ENCODE assay signal across 24 cellular contexts in genomic region chr19:1757468-1758230, GRCh38. TPM values are rescaled to one million over a fixed set of nuclear protein-coding genes. Genes with fewer than 3 reads are reported as not detected.
A peak's percentile ranks its signal among the peaks of the same experiment; 100 is the strongest.
DNase-seq lines count a peak whose midpoint lies in the region; ATAC-seq, FAIRE-seq and TF ChIP-seq lines count a peak whose summit lies in the region.
"Had no signal": no experiment of that assay in that cellular context is flagged by ENCODE, and none has a peak within 500 bp of the region (broad histone marks: within the 10 kb centered on the region; RNA-seq: fewer than 3 reads in every experiment).

No MANE protein-coding gene starts in this region.

- CTCF ChIA-PET in GM12878 (lab: Yijun Ruan, JAX), result no interaction called here

- no peak for ATAC-seq in GM12878
- ATAC-seq in naive B cell (ENCODE audit: low read depth in 2 of 2), result no peak
- ATAC-seq: activated naive CD8-positive, alpha-beta T cell treated with anti-CD3 and anti-CD28 coated beads, Interleukin-2, amount 50 U/mL, for 24 hours; Right ventricle myocardium inferior had no signal

- H3K9ac ChIP-seq in BLaER1, result no peak overlapping the region
- H3K9ac ChIP-seq in GM12878 (ENCODE audit: control insufficient read depth, insufficient read depth, low read length), result no peak overlapping the region

- RAD21 ChIA-PET in GM12878 (lab: Charles Lee; ENCODE audit: unreplicated experiment), result no interaction called here

- no peaks in the 10 kb centered on the region for H3K79me2 ChIP-seq in GM12878 (ENCODE audit: control insufficient read depth, insufficient read depth, low read length)

- H3K27me3 Mint-ChIP-seq in naive B cell, result peaks cover 17 to 70% (median 64%) of the 10 kb centered on the region in 3 donors

- H3K4me2 ChIP-seq in BLaER1 (peak overlapping the region; percentile 90), GM12878 (ENCODE audit: control insufficient read depth, insufficient read depth) (no peak overlapping the region)

- H3K27me3 ChIP-seq in BLaER1 (peaks cover 100% of the 10 kb centered on the region), H7 (ENCODE audit: control insufficient read depth, insufficient read depth, low read length) (peaks cover 97% of the 10 kb centered on the region), GM12878 (replicated peaks in 1 of 2; ENCODE audit: control insufficient read depth in 2 of 2, insufficient read depth in 2 of 2, low read length in 1 of 2) (peaks cover 12 to 23% of the 10 kb centered on the region in 2 experiments), WERI-Rb-1 (ENCODE audit: insufficient read depth, low read depth, severe bottlenecking) (peaks cover 86% of the 10 kb centered on the region)

- H3K36me3 Mint-ChIP-seq in naive B cell, result peaks cover 0 to 8% of the 10 kb centered on the region in 2 donors

- no peaks in the 10 kb centered on the region for H3K9me3 ChIP-seq in BLaER1
- H3K9me3 ChIP-seq in GM12878 (replicated peaks; ENCODE audit: control insufficient read depth, insufficient read depth, low read length), result no peaks in the 10 kb centered on the region; the same call in 2 of the 3 replicates
- H3K9me3 ChIP-seq in WERI-Rb-1 (ENCODE audit: severe bottlenecking), result no peaks in the 10 kb centered on the region

- WGBS in GM12878 (ENCODE audit: insufficient coverage, insufficient replicate concordance, low lambda C conversion rate, missing lambda C conversion rate), result 11% methylated on average over 60 of the region's 86 CpGs

- SMC1A ChIA-PET in GM12878 (lab: Charles Lee; ENCODE audit: uncharacterized antibody, unreplicated experiment), result no interaction called here

- no peak for TF ChIP-seq EP300 in GM12878 (IDR thresholded peaks at IDR 0.05; ENCODE audit: borderline replicate concordance in 1 of 2, control insufficient read depth in 1 of 2, low read depth in 2 of 2, low read length in 2 of 2)

- POLR2A ChIA-PET in GM12878 (lab: Charles Lee), result no interaction called here

- H3K4me1 ChIP-seq in BLaER1 (peaks cover 40% of the 10 kb centered on the region), GM12878 (ENCODE audit: control insufficient read depth, insufficient read depth, low read length) (no peaks in the 10 kb centered on the region)

- no peak for FAIRE-seq in GM12878 (lab: Jason Lieb, UNC)
- FAIRE-seq: GM12891, TTC549 had no signal

- in situ Hi-C loops in GM12878 (cut with MboI) (no loop called here), GM13976 (cut with MboI; ENCODE audit: low sequenced_read_pairs, unreplicated experiment) (no loop called here)

- H3K27ac Mint-ChIP-seq in naive B cell, result peak overlapping the region in 4 of 6 donors; percentile 54 to 96 (median 76)
- H3K27ac Mint-ChIP-seq: activated T-helper 2 cell treated with anti-CD3 and anti-CD28 coated beads, Interferon-gamma antibody, Interleukin-2, Interleukin-4, amounts not matched to agents 10 μg/mL and 5 μg/mL and 100 μg/mL, durations not matched to agents 14 hours and 24 hours and 36 hours had no signal

- TF ChIP-seq POLR2A in GM12878 (IDR thresholded peaks at IDR 0.05; ENCODE audit: low read depth, low read length), result no peak

- H3K27ac ChIP-seq in BLaER1, result no peak overlapping the region
- H3K27ac ChIP-seq in GM12878 (ENCODE audit: control insufficient read depth, insufficient read depth), result no peak overlapping the region
- H3K27ac ChIP-seq in WERI-Rb-1, result no peak overlapping the region

- BruUV-seq in GM12878 (replicated peaks; lab: Mats Ljungman, UMichigan), result no TSS peak

- H3K36me3 ChIP-seq in BLaER1 (no peaks in the 10 kb centered on the region), H7 (replicated peaks; ENCODE audit: control insufficient read depth, insufficient read depth, low read length) (no peaks in the 10 kb centered on the region), GM12878 (ENCODE audit: control insufficient read depth in 2 of 2, insufficient read depth in 2 of 2, low read length in 1 of 2) (no peaks in the 10 kb centered on the region), WERI-Rb-1 (no peaks in the 10 kb centered on the region)

- peak overlapping the region in 4 of 8 donors; percentile 12 to 73 (median 64) for H3K4me3 Mint-ChIP-seq in naive B cell
- H3K4me3 Mint-ChIP-seq: activated naive CD8-positive, alpha-beta T cell treated with anti-CD3 and anti-CD28 coated beads, Interleukin-2, amount 50 U/mL, for 24 hours had no signal

- intact Hi-C loops in GM12878 (cut with micrococcal nuclease; ENCODE audit: unreplicated experiment), result no loop called here

- H3K4me3 ChIP-seq in BLaER1 (peak overlapping the region; percentile 63), H7 (ENCODE audit: insufficient read depth, low read depth, low read length) (no peak overlapping the region), GM12878 (no peak overlapping the region), WERI-Rb-1 (ENCODE audit: low read depth, low read length) (no peak overlapping the region)

- H2AFZ ChIP-seq in GM12878 (ENCODE audit: control insufficient read depth, low read depth, low read length), result no peak overlapping the region

- H3K4me1 Mint-ChIP-seq in naive B cell, result peaks cover 16 to 25% (median 23%) of the 10 kb centered on the region in 3 donors

- TF ChIP-seq CTCF in GM12878 (IDR thresholded peaks at IDR 0.05 in 2 of 3, conservative IDR thresholded peaks at IDR 0.05 in 1 of 3; ENCODE audit: control insufficient read depth in 2 of 3, extremely low read depth in 1 of 3, insufficient read depth in 1 of 3, low read depth in 3 of 3, low read length in 3 of 3), result no peak
- no peak for TF ChIP-seq CTCF in WERI-Rb-1 (IDR thresholded peaks at IDR 0.05; ENCODE audit: low read depth, low read length)
- TF ChIP-seq CTCF in GM13976 (IDR thresholded peaks at IDR 0.05; ENCODE audit: borderline replicate concordance, control extremely low read depth, extremely low read depth, insufficient read depth, missing control alignments), result no peak

- DNase-seq in H7 (peak; percentile 82), GM12878 (ENCODE audit: low read depth, low spot score) (no peak), naive B cell (no peak), NOMO-1 treated with dmso at 0.1 percent for 144 hours (lab: John Stamatoyannopoulos, UW; ENCODE audit: unreplicated experiment) (no peak), WERI-Rb-1 (no peak), GM13976 (ENCODE audit: low spot score) (no peak)
- DNase-seq: activated naive CD8-positive, alpha-beta T cell treated with anti-CD3 and anti-CD28 coated beads, Interleukin-2, amount 50 U/mL, for 24 hours; effector CD4-positive, alpha-beta T cell; foreskin melanocyte; hippocampal formation; islet precursor cell; NCI-H1436 treated with DMSO at 0.1 percent for 48 hours; NCI-H526 had no signal

- H3K9me3 Mint-ChIP-seq in naive B cell, result peaks cover 0 to 2% (median 0%) of the 10 kb centered on the region in 7 donors
- H3K9me3 Mint-ChIP-seq: activated naive CD8-positive, alpha-beta T cell treated with anti-CD3 and anti-CD28 coated beads, Interleukin-2, amount 50 U/mL, for 24 hours; activated T-helper 2 cell treated with anti-CD3 and anti-CD28 coated beads, Interferon-gamma antibody, Interleukin-2, Interleukin-4, amounts not matched to agents 10 μg/mL and 5 μg/mL and 100 μg/mL, durations not matched to agents 14 hours and 24 hours and 36 hours had no signal

- H4K20me1 ChIP-seq in BLaER1 (peaks cover 96% of the 10 kb centered on the region), GM12878 (ENCODE audit: control insufficient read depth, insufficient read depth) (no peaks in the 10 kb centered on the region)

- TF ChIP-seq RAD21 in GM12878 (IDR thresholded peaks at IDR 0.05; ENCODE audit: insufficient read depth, low read depth, low read length), result no peak

TF ChIP-seq in GM12878, 131 proteins besides CTCF, POLR2A, EP300 and RAD21:
- TF ChIP-seq RCOR1 (conservative IDR thresholded peaks at IDR 0.05; ENCODE audit: low read depth, low read length) (no peak), HDAC6 (IDR thresholded peaks at IDR 0.05; ENCODE audit: unreplicated experiment) (peak; percentile 84)

RNA-seq across cellular contexts. Expression of gene ONECUT3, which starts 4.3 kb away (rescaled TPM):
- total RNA-seq in H7 (2014; rRNA removed; shearing (Covaris generic)), result not detected in 2 replicates
- total RNA-seq in GM12878 (2013; cell fraction: nucleolus; rRNA removed), result not detected in 2 replicates
- not detected in 2 replicates for total RNA-seq in GM12878 (2014; rRNA removed)
- total RNA-seq in GM12878 (2014; rRNA removed; fragmentation: Illumina TruSeq; extraction: Trizol), result not detected in 2 replicates
- not detected in 2 replicates for total RNA-seq in GM12878 (2021)
- not detected for polyA plus RNA-seq in GM12878 (2011; ENCODE audit: low read depth)
- polyA plus RNA-seq in GM12878 (2011; rRNA removed), result not detected in 2 replicates
- polyA plus RNA-seq in GM12878 (2011; cell fraction: cytosol; rRNA removed), result not detected in 2 replicates
- not detected in 2 replicates for polyA plus RNA-seq in GM12878 (2011; cell fraction: nucleus; rRNA removed)
- polyA plus RNA-seq in GM12878 (2012), result not detected in 2 replicates
- not detected in 2 replicates for polyA plus RNA-seq in GM12878 (2014; fragmentation: Illumina TruSeq; extraction: Trizol)
- not detected for polyA plus RNA-seq in GM12878 (2014; fragmentation: Nextera tagmentation; extraction: Ambion mirVana)
- not detected in 2 replicates for polyA plus RNA-seq in GM12878 (2014; rRNA removed)
- not detected for polyA plus RNA-seq in GM12878 (2016; fragmentation: Nextera tagmentation; extraction: Ambion mirVana)
- not detected in 2 replicates for polyA minus RNA-seq in GM12878 (2011; rRNA and poly(A)+ RNA removed)
- polyA minus RNA-seq in GM12878 (2011; cell fraction: cytosol; rRNA and poly(A)+ RNA removed), result not detected in 2 replicates
- not detected in 2 replicates for polyA minus RNA-seq in GM12878 (2011; cell fraction: nucleus; rRNA and poly(A)+ RNA removed)
- polyA plus RNA-seq in naive B cell (ENCODE audit: low read depth in 6 of 6), result not detected
- total RNA-seq: activated T-helper 2 cell treated with anti-CD3 and anti-CD28 coated beads, Interferon-gamma antibody, Interleukin-2, Interleukin-4, amounts not matched to agents 10 μg/mL and 5 μg/mL and 100 μg/mL, durations not matched to agents 14 hours and 24 hours and 36 hours; chondrocyte; liver; mononuclear cell; pulmonary artery endothelial cell; Right ventricle myocardium inferior; skeletal muscle tissue; temporal lobe had no signal
- polyA plus RNA-seq: liver had no signal

RNA-seq across cellular contexts. Expression of gene ATP8B3, which starts 54.4 kb away (rescaled TPM):
- total RNA-seq in H7 (2014; rRNA removed; shearing (Covaris generic)), result 5.8 and 7.4 TPM in 2 replicates
- 3.1 and 4.2 TPM in 2 replicates for total RNA-seq in GM12878 (2013; cell fraction: nucleolus; rRNA removed)
- total RNA-seq in GM12878 (2014; rRNA removed) (0.38 and 0.51 TPM in 2 replicates), GM12878 (2014; rRNA removed; fragmentation: Illumina TruSeq; extraction: Trizol) (0.36 and 0.74 TPM in 2 replicates), GM12878 (2021) (1.0 and 1.7 TPM in 2 replicates)
- polyA plus RNA-seq in GM12878 (2011; ENCODE audit: low read depth), result 1.3 TPM
- polyA plus RNA-seq in GM12878 (2011; rRNA removed) (0.86 and 1.6 TPM in 2 replicates), GM12878 (2014; fragmentation: Illumina TruSeq; extraction: Trizol) (0.43 and 0.48 TPM in 2 replicates), GM12878 (2014; fragmentation: Nextera tagmentation; extraction: Ambion mirVana) (under 1 TPM; 0.13 to 0.34 TPM), GM12878 (2014; rRNA removed) (0.76 and 1.3 TPM in 2 replicates), GM12878 (2016; fragmentation: Nextera tagmentation; extraction: Ambion mirVana) (1 to 10 TPM in 1 of 2 experiments, under 1 TPM in 1; 0.54 to 1.0 TPM), naive B cell (ENCODE audit: low read depth in 6 of 6) (under 1 TPM in 1 of 6 donors, not detected in 5; 0.09 TPM)
- polyA plus RNA-seq in GM12878 (2011; cell fraction: cytosol; rRNA removed), result 2.6 TPM in 2 replicates
- 6.1 and 6.5 TPM in 2 replicates for polyA plus RNA-seq in GM12878 (2011; cell fraction: nucleus; rRNA removed)
- polyA plus RNA-seq in GM12878 (2012), result 1.8 and 2.5 TPM in 2 replicates
- 1.9 and 2.3 TPM in 2 replicates for polyA minus RNA-seq in GM12878 (2011; rRNA and poly(A)+ RNA removed)
- polyA minus RNA-seq in GM12878 (2011; cell fraction: cytosol; rRNA and poly(A)+ RNA removed), result 0.73 and 2.3 TPM in 2 replicates
- polyA minus RNA-seq in GM12878 (2011; cell fraction: nucleus; rRNA and poly(A)+ RNA removed), result 0.73 and 1.1 TPM in 2 replicates
